In genomic region chr7:46603296-46603701, GRCh38 we compare ENCODE assay signal across 16 cellular contexts.
DNase-seq lines count a peak whose midpoint lies in the region; ATAC-seq, FAIRE-seq and TF ChIP-seq lines count a peak whose summit lies in the region.
"Had no signal": no experiment of that assay in that cellular context is flagged by ENCODE, and none has a peak within 500 bp of the region (broad histone marks: within the 10 kb centered on the region; RNA-seq: fewer than 3 reads in every experiment).

No MANE protein-coding gene starts in this region.

- DNase-seq in esophagus muscularis mucosa (ENCODE audit: extremely low spot score) (no peak), lower lobe of right lung (no peak), small intestine (no peak), hepatic stellate cell (ENCODE audit: low spot score) (no peak), G401 (ENCODE audit: low spot score) (no peak)
- DNase-seq in stimulated activated CD4-positive, alpha-beta T cell treated with anti-CD3 and anti-CD28 coated beads, Interleukin-15, amount 100 ng/mL, for 24 hours, result no peak
- DNase-seq: activated CD8-positive, alpha-beta T cell treated with anti-CD3 and anti-CD28 coated beads for 36 hours; activated gamma-delta T cell; Caco-2; NCI-H1048; stimulated activated CD4-positive, alpha-beta T cell treated with anti-CD3 and anti-CD28 coated beads, Interleukin-4, amount 100 ng/mL, for 1 hour had no signal

- no peak overlapping the region for H3K4me3 ChIP-seq in BLaER1 treated with 17β-estradiol and CSF1 and Interleukin-3, amounts not matched to agents 10 nM and 100 nM
- H3K4me3 ChIP-seq in esophagus muscularis mucosa, result no peak overlapping the region
- H3K4me3 ChIP-seq in lower lobe of right lung, result no peak overlapping the region
- no peak overlapping the region for H3K4me3 ChIP-seq in small intestine (ENCODE audit: low read depth in 1 of 2, low read length in 2 of 2)
- H3K4me3 ChIP-seq: GM23338 had no signal

- intact Hi-C loops in esophagus muscularis mucosa (cut with DNase I) (loop anchor here (10.0 kb wide), 1 partner anchor 482 kb away; no protein-coding TSS in a partner anchor), lower lobe of right lung (cut with DNase I) (no loop called here)

- peaks cover 0 to 20% (median 9%) of the 10 kb centered on the region in 11 experiments; a peak in 10 of 22 replicates for H3K9me3 ChIP-seq in BLaER1 treated with 17β-estradiol and CSF1 and Interleukin-3, amounts not matched to agents 10 nM and 100 nM (replicated peaks in 1 of 11)
- H3K9me3 ChIP-seq in esophagus muscularis mucosa (no peaks in the 10 kb centered on the region), lower lobe of right lung (no peaks in the 10 kb centered on the region), small intestine (ENCODE audit: control insufficient read depth, low read depth) (no peaks in the 10 kb centered on the region)
- H3K9me3 ChIP-seq: Caco-2 had no signal

- FAIRE-seq in small intestine (lab: Jason Lieb, UNC), result no peak
- FAIRE-seq: endometrium, TTC549 had no signal

- no peak for TF ChIP-seq EP300 in esophagus muscularis mucosa (IDR thresholded peaks at IDR 0.05)

- no peaks in the 10 kb centered on the region for H3K27me3 ChIP-seq in BLaER1 treated with 17β-estradiol and CSF1 and Interleukin-3, amounts not matched to agents 10 nM and 100 nM
- H3K27me3 ChIP-seq in esophagus muscularis mucosa (no peaks in the 10 kb centered on the region), lower lobe of right lung (ENCODE audit: low read depth) (no peaks in the 10 kb centered on the region), small intestine (ENCODE audit: control insufficient read depth in 2 of 2, insufficient read depth in 2 of 2, low read length in 2 of 2) (no peaks in the 10 kb centered on the region)

- H3K4me1 ChIP-seq in BLaER1 treated with 17β-estradiol and CSF1 and Interleukin-3, amounts not matched to agents 10 nM and 100 nM, result peaks cover 45 to 89% (median 76%) of the 10 kb centered on the region in 10 experiments
- H3K4me1 ChIP-seq in esophagus muscularis mucosa (peaks cover 31 to 59% (median 40%) of the 10 kb centered on the region in 4 donors), lower lobe of right lung (peaks cover 24% of the 10 kb centered on the region), small intestine (ENCODE audit: control insufficient read depth in 2 of 2, insufficient read depth in 1 of 2, low read depth in 1 of 2, low read length in 1 of 2) (peaks cover 0 to 4% of the 10 kb centered on the region in 2 donors)
- H3K4me1 ChIP-seq: Caco-2 had no signal

- no peaks in the 10 kb centered on the region for H4K20me1 ChIP-seq in BLaER1 treated with 17β-estradiol and CSF1 and Interleukin-3, amounts not matched to agents 10 nM and 100 nM

- 51% methylated on average over 3 of the region's 7 CpGs for WGBS in esophagus muscularis mucosa
- 79 to 93% (median 88%) methylated on average over 7 of the region's 7 CpGs for WGBS in small intestine, 3 donors

- peak overlapping the region in 9 of 11 experiments; percentile 17 to 88 (median 84); a peak in 16 of 22 replicates for H3K9ac ChIP-seq in BLaER1 treated with 17β-estradiol and CSF1 and Interleukin-3, amounts not matched to agents 10 nM and 100 nM

- H3K36me3 ChIP-seq in BLaER1 treated with 17β-estradiol and CSF1 and Interleukin-3, amounts not matched to agents 10 nM and 100 nM, result no peaks in the 10 kb centered on the region
- H3K36me3 ChIP-seq in esophagus muscularis mucosa, result no peaks in the 10 kb centered on the region
- H3K36me3 ChIP-seq in lower lobe of right lung, result no peaks in the 10 kb centered on the region
- H3K36me3 ChIP-seq in small intestine (ENCODE audit: control insufficient read depth in 2 of 2, insufficient read depth in 2 of 2, low read length in 2 of 2), result no peaks in the 10 kb centered on the region

- TF ChIP-seq CTCF in esophagus muscularis mucosa (IDR thresholded peaks at IDR 0.05) (no peak), lower lobe of right lung (IDR thresholded peaks at IDR 0.05) (no peak)

- peak overlapping the region; percentile 42 to 91 (median 81) for H3K4me2 ChIP-seq in BLaER1 treated with 17β-estradiol and CSF1 and Interleukin-3, amounts not matched to agents 10 nM and 100 nM
- H3K4me2 ChIP-seq: GM23338 had no signal

- peak overlapping the region in 10 of 11 experiments; percentile 32 to 99 (median 94); a peak in 19 of 22 replicates for H3K27ac ChIP-seq in BLaER1 treated with 17β-estradiol and CSF1 and Interleukin-3, amounts not matched to agents 10 nM and 100 nM
- H3K27ac ChIP-seq in esophagus muscularis mucosa (replicated peaks in 1 of 4), result peak overlapping the region; percentile 82 to 85 (median 84)
- H3K27ac ChIP-seq in lower lobe of right lung, result peak overlapping the region; percentile 69
- H3K27ac ChIP-seq in small intestine (ENCODE audit: low read depth in 1 of 2, low read length in 1 of 2), result peak overlapping the region; percentile 28 to 50

- ATAC-seq in lower lobe of right lung, result peak; percentile 34 to 36
- ATAC-seq in GM18519 (IDR thresholded peaks at IDR 0.05; ENCODE audit: low FRiP score, unreplicated experiment), result no peak
- ATAC-seq: activated CD8-positive, alpha-beta T cell treated with anti-CD3 and anti-CD28 coated beads for 36 hours; GM23338 had no signal

- TF ChIP-seq POLR2A in esophagus muscularis mucosa (IDR thresholded peaks at IDR 0.05; ENCODE audit: low read depth), result no peak

- in situ Hi-C loops in G401 (cut with HindIII; ENCODE audit: low sequenced_read_pairs), result no loop called here

Comparison
In these comparisons a context has a peak if more than half of its experiments do, and no peak if none do; other contexts are left out.
1. H3K27ac ChIP-seq: peak in every context shown above with its lines; median percentile 94 in BLaER1 treated with 17β-estradiol and CSF1 and Interleukin-3, amounts not matched to agents 10 nM and 100 nM; 84 in esophagus muscularis mucosa; 69 in lower lobe of right lung; 39 in small intestine.